Comparison of ENCODE assay signal across 1 cellular context in the genomic region with DNA sequence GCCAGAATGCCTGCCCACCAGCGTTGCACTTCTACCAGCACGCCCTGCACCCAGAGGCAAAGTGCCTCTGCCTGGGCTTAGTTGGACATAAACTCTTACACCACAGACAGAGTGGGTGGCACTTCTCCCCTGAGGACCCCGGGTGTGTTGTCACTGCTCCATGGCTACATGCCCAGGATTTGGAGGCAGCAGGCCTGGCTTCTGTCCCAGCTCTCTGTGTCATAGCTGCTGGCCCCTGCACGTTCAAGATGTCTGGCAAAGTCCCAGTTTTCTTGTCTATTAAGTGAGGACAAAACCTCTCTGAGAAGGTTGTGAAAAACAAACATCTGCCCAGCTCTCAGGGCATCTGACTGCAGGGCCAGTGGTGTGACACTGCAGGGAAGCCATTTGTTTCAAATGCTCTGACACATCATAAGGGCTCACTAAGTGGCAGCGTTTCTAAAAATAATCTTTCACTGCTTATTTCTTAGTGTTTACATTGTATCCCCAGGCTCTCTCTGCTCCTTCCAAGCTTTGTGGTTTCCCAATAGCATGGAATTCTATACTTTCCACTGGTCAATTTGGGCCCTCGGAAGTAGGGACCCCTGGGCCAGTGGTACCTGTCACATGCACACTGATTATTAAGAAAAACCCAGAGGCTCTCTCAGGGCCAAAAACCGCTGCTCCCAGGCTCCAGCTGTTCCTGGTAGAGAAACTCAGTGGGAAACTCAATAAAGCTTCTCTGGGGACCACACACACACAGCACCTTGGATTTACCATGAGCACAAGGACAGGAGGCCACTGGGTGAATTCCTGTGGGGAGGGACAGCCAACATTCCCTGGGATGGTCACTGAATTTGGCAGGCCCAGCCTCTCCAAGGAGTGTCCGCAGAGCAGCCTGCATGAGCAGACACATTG.
TF ChIP-seq lines count a peak whose summit lies in the region.

No MANE protein-coding gene starts in this region.

TF ChIP-seq in HEK293, 187 proteins besides CTCF, POLR2A, EP300 and RAD21 (continued from another document and continues in another):
- TF ChIP-seq ZNF596 (tag by site-specific recombination; IDR thresholded peaks at IDR 0.05): no peak
- TF ChIP-seq, protein P1, sequence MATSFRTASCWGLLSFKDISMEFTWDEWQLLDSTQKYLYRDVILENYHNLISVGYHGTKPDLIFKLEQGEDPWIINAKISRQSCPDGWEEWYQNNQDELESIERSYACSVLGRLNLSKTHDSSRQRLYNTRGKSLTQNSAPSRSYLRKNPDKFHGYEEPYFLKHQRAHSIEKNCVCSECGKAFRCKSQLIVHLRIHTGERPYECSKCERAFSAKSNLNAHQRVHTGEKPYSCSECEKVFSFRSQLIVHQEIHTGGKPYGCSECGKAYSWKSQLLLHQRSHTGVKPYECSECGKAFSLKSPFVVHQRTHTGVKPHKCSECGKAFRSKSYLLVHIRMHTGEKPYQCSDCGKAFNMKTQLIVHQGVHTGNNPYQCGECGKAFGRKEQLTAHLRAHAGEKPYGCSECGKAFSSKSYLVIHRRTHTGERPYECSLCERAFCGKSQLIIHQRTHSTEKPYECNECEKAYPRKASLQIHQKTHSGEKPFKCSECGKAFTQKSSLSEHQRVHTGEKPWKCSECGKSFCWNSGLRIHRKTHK (tag by site-specific recombination; IDR thresholded peaks at IDR 0.05): no peak
- TF ChIP-seq GLI2 (tag by site-specific recombination; IDR thresholded peaks at IDR 0.05; ENCODE audit: borderline replicate concordance, low read depth): peak; percentile 80
- no peak for TF ChIP-seq HOXD13 (CRISPR knock-in tag; IDR thresholded peaks at IDR 0.05; ENCODE audit: borderline replicate concordance)
- TF ChIP-seq ZFHX2 (tag by site-specific recombination; conservative IDR thresholded peaks at IDR 0.05): peak; percentile 70
- TF ChIP-seq REPIN1 (tag by site-specific recombination; IDR thresholded peaks at IDR 0.05; ENCODE audit: low read depth): no peak
- no peak for TF ChIP-seq ZNF623 (tag by site-specific recombination; IDR thresholded peaks at IDR 0.05)
- TF ChIP-seq ZNF114 (tag by site-specific recombination; IDR thresholded peaks at IDR 0.05): no peak
- TF ChIP-seq, protein P2, sequence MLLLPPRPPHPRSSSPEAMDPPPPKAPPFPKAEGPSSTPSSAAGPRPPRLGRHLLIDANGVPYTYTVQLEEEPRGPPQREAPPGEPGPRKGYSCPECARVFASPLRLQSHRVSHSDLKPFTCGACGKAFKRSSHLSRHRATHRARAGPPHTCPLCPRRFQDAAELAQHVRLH (tag by site-specific recombination; IDR thresholded peaks at IDR 0.05): no peak
- TF ChIP-seq GLIS2 (tag by site-specific recombination; IDR thresholded peaks at IDR 0.05): 0 out of 2 replicates have a peak, but pooled peaks have one; percentile 24
- TF ChIP-seq ZNF747 (tag by site-specific recombination; IDR thresholded peaks at IDR 0.05): no peak
- TF ChIP-seq, protein P3, sequence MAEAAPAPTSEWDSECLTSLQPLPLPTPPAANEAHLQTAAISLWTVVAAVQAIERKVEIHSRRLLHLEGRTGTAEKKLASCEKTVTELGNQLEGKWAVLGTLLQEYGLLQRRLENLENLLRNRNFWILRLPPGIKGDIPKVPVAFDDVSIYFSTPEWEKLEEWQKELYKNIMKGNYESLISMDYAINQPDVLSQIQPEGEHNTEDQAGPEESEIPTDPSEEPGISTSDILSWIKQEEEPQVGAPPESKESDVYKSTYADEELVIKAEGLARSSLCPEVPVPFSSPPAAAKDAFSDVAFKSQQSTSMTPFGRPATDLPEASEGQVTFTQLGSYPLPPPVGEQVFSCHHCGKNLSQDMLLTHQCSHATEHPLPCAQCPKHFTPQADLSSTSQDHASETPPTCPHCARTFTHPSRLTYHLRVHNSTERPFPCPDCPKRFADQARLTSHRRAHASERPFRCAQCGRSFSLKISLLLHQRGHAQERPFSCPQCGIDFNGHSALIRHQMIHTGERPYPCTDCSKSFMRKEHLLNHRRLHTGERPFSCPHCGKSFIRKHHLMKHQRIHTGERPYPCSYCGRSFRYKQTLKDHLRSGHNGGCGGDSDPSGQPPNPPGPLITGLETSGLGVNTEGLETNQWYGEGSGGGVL (tag by site-specific recombination; IDR thresholded peaks at IDR 0.05): no peak
- peak; percentile 70 for TF ChIP-seq ZXDB (tag by site-specific recombination; IDR thresholded peaks at IDR 0.05)
- TF ChIP-seq ZNF140 (tag by site-specific recombination; IDR thresholded peaks at IDR 0.05): no peak
- TF ChIP-seq ZNF501 (tag by site-specific recombination; IDR thresholded peaks at IDR 0.05): no peak
- TF ChIP-seq, protein P4, sequence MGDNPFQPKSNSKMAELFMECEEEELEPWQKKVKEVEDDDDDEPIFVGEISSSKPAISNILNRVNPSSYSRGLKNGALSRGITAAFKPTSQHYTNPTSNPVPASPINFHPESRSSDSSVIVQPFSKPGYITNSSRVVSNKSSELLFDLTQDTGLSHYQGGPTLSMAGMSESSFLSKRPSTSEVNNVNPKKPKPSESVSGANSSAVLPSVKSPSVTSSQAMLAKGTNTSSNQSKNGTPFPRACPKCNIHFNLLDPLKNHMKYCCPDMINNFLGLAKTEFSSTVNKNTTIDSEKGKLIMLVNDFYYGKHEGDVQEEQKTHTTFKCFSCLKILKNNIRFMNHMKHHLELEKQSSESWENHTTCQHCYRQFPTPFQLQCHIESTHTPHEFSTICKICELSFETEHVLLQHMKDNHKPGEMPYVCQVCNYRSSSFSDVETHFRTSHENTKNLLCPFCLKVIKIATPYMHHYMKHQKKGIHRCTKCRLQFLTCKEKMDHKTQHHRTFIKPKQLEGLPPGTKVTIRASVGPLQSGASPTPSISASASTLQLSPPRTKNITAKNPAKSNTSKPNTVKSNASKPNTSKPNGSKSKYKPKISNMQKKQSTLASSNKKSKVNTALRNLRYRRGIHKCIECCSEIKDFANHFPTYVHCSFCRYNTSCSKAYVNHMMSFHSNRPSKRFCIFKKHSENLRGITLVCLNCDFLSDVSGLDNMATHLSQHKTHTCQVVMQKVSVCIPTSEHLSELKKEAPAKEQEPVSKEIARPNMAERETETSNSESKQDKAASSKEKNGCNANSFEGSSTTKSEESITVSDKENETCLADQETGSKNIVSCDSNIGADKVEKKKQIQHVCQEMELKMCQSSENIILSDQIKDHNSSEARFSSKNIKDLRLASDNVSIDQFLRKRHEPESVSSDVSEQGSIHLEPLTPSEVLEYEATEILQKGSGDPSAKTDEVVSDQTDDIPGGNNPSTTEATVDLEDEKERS (tag by site-specific recombination; IDR thresholded peaks at IDR 0.05): no peak
- TF ChIP-seq ZNF366 (tag by site-specific recombination; conservative IDR thresholded peaks at IDR 0.05): peak; percentile 94
- TF ChIP-seq BCL11A (tag by site-specific recombination; IDR thresholded peaks at IDR 0.05; ENCODE audit: low read depth): no peak
- no peak for TF ChIP-seq ZNF707 (tag by site-specific recombination; IDR thresholded peaks at IDR 0.05)
- TF ChIP-seq, protein P5, sequence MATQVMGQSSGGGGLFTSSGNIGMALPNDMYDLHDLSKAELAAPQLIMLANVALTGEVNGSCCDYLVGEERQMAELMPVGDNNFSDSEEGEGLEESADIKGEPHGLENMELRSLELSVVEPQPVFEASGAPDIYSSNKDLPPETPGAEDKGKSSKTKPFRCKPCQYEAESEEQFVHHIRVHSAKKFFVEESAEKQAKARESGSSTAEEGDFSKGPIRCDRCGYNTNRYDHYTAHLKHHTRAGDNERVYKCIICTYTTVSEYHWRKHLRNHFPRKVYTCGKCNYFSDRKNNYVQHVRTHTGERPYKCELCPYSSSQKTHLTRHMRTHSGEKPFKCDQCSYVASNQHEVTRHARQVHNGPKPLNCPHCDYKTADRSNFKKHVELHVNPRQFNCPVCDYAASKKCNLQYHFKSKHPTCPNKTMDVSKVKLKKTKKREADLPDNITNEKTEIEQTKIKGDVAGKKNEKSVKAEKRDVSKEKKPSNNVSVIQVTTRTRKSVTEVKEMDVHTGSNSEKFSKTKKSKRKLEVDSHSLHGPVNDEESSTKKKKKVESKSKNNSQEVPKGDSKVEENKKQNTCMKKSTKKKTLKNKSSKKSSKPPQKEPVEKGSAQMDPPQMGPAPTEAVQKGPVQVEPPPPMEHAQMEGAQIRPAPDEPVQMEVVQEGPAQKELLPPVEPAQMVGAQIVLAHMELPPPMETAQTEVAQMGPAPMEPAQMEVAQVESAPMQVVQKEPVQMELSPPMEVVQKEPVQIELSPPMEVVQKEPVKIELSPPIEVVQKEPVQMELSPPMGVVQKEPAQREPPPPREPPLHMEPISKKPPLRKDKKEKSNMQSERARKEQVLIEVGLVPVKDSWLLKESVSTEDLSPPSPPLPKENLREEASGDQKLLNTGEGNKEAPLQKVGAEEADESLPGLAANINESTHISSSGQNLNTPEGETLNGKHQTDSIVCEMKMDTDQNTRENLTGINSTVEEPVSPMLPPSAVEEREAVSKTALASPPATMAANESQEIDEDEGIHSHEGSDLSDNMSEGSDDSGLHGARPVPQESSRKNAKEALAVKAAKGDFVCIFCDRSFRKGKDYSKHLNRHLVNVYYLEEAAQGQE (tag by site-specific recombination; IDR thresholded peaks at IDR 0.05): no peak
- TF ChIP-seq, protein P6, sequence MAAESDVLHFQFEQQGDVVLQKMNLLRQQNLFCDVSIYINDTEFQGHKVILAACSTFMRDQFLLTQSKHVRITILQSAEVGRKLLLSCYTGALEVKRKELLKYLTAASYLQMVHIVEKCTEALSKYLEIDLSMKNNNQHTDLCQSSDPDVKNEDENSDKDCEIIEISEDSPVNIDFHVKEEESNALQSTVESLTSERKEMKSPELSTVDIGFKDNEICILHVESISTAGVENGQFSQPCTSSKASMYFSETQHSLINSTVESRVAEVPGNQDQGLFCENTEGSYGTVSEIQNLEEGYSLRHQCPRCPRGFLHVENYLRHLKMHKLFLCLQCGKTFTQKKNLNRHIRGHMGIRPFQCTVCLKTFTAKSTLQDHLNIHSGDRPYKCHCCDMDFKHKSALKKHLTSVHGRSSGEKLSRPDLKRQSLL (tag by site-specific recombination; IDR thresholded peaks at IDR 0.05): no peak
- no peak for TF ChIP-seq ZNF585B (tag by site-specific recombination; IDR thresholded peaks at IDR 0.05)
- peak; percentile 79 for TF ChIP-seq OSR2 (tag by site-specific recombination; IDR thresholded peaks at IDR 0.05)
- TF ChIP-seq ZNF146 (tag by site-specific recombination; IDR thresholded peaks at IDR 0.05): no peak
- TF ChIP-seq, protein P7, sequence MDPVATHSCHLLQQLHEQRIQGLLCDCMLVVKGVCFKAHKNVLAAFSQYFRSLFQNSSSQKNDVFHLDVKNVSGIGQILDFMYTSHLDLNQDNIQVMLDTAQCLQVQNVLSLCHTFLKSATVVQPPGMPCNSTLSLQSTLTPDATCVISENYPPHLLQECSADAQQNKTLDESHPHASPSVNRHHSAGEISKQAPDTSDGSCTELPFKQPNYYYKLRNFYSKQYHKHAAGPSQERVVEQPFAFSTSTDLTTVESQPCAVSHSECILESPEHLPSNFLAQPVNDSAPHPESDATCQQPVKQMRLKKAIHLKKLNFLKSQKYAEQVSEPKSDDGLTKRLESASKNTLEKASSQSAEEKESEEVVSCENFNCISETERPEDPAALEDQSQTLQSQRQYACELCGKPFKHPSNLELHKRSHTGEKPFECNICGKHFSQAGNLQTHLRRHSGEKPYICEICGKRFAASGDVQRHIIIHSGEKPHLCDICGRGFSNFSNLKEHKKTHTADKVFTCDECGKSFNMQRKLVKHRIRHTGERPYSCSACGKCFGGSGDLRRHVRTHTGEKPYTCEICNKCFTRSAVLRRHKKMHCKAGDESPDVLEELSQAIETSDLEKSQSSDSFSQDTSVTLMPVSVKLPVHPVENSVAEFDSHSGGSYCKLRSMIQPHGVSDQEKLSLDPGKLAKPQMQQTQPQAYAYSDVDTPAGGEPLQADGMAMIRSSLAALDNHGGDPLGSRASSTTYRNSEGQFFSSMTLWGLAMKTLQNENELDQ (tag by site-specific recombination; IDR thresholded peaks at IDR 0.05; ENCODE audit: low read depth): no peak
- TF ChIP-seq, protein P8, sequence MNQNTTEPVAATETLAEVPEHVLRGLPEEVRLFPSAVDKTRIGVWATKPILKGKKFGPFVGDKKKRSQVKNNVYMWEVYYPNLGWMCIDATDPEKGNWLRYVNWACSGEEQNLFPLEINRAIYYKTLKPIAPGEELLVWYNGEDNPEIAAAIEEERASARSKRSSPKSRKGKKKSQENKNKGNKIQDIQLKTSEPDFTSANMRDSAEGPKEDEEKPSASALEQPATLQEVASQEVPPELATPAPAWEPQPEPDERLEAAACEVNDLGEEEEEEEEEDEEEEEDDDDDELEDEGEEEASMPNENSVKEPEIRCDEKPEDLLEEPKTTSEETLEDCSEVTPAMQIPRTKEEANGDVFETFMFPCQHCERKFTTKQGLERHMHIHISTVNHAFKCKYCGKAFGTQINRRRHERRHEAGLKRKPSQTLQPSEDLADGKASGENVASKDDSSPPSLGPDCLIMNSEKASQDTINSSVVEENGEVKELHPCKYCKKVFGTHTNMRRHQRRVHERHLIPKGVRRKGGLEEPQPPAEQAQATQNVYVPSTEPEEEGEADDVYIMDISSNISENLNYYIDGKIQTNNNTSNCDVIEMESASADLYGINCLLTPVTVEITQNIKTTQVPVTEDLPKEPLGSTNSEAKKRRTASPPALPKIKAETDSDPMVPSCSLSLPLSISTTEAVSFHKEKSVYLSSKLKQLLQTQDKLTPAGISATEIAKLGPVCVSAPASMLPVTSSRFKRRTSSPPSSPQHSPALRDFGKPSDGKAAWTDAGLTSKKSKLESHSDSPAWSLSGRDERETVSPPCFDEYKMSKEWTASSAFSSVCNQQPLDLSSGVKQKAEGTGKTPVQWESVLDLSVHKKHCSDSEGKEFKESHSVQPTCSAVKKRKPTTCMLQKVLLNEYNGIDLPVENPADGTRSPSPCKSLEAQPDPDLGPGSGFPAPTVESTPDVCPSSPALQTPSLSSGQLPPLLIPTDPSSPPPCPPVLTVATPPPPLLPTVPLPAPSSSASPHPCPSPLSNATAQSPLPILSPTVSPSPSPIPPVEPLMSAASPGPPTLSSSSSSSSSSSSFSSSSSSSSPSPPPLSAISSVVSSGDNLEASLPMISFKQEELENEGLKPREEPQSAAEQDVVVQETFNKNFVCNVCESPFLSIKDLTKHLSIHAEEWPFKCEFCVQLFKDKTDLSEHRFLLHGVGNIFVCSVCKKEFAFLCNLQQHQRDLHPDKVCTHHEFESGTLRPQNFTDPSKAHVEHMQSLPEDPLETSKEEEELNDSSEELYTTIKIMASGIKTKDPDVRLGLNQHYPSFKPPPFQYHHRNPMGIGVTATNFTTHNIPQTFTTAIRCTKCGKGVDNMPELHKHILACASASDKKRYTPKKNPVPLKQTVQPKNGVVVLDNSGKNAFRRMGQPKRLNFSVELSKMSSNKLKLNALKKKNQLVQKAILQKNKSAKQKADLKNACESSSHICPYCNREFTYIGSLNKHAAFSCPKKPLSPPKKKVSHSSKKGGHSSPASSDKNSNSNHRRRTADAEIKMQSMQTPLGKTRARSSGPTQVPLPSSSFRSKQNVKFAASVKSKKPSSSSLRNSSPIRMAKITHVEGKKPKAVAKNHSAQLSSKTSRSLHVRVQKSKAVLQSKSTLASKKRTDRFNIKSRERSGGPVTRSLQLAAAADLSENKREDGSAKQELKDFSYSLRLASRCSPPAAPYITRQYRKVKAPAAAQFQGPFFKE (tag by site-specific recombination; IDR thresholded peaks at IDR 0.05; ENCODE audit: borderline replicate concordance): no peak
- no peak for TF ChIP-seq ZNF777 (tag by site-specific recombination; IDR thresholded peaks at IDR 0.05; ENCODE audit: borderline replicate concordance)
- no peak for TF ChIP-seq ZNF341 (tag by site-specific recombination; IDR thresholded peaks at IDR 0.05; ENCODE audit: low read depth)
- TF ChIP-seq ZBTB17 (tag by site-specific recombination; IDR thresholded peaks at IDR 0.05): 0 out of 2 replicates have a peak, but pooled peaks have one; percentile 17
- no peak for TF ChIP-seq ZNF19 (tag by site-specific recombination; IDR thresholded peaks at IDR 0.05; ENCODE audit: low read depth)
